Comparison of ENCODE assay signal across 8 cellular contexts in genomic region chr15:90400005-90400758, GRCh38. TPM values are rescaled to one million over a fixed set of nuclear protein-coding genes. Genes with fewer than 3 reads are reported as not detected.
DNase-seq lines count a peak whose midpoint lies in the region; ATAC-seq, FAIRE-seq and TF ChIP-seq lines count a peak whose summit lies in the region.

No MANE protein-coding gene starts in this region.

- in situ Hi-C loops in HepG2 (cut with HindIII; ENCODE audit: extremely low pct_ligation_motif_present, low pct_unique_long_range_greater_than_20kb), result no loop called here

- H3K4me1 ChIP-seq in HepG2 (ENCODE audit: insufficient read depth, low read length) (peaks cover 36% of the 10 kb centered on the region), urinary bladder (ENCODE audit: insufficient read depth) (peaks cover 2% of the 10 kb centered on the region)

- intact Hi-C loops in activated T-helper 1 cell treated with anti-CD3 and anti-CD28 coated beads, Interleukin-12 subunit alpha, Interleukin-12 subunit beta, Interleukin-2, Interleukin-4 antibody, amounts not matched to agents 30 ng/mL and 10 ng/mL and 1 ng/mL, durations not matched to agents 14 hours and 24 hours and 36 hours (cut with micrococcal nuclease), result loop anchor here (1.0 to 10.0 kb wide), 4 partner anchors 8 to 365 kb away; partner anchors contain the start of genes IQGAP1 and ZNF774
- intact Hi-C loops in HepG2 (cut with micrococcal nuclease; ENCODE audit: unreplicated experiment), result no loop called here

- no peaks in the 10 kb centered on the region for H3K9me3 Mint-ChIP-seq in stimulated activated naive CD8-positive, alpha-beta T cell treated with anti-CD3 and anti-CD28 coated beads, Interleukin-15, Interleukin-2, amounts not matched to agents 100 ng/mL and 50 ng/mL, for 24 hours
- H3K9me3 Mint-ChIP-seq in activated T-helper 1 cell treated with anti-CD3 and anti-CD28 coated beads, Interleukin-12 subunit alpha, Interleukin-12 subunit beta, Interleukin-2, Interleukin-4 antibody, amounts not matched to agents 30 ng/mL and 10 ng/mL and 1 ng/mL, durations not matched to agents 14 hours and 24 hours and 36 hours, result no peaks in the 10 kb centered on the region

- WGBS in HepG2 (ENCODE audit: low lambda C conversion rate), result 68% methylated on average over 7 of the region's 7 CpGs
- 47% methylated on average over 7 of the region's 7 CpGs for WGBS in urinary bladder

- H3K4me2 ChIP-seq in HepG2 (ENCODE audit: low read depth, low read length), result peak overlapping the region; percentile 65

- peaks cover 30% of the 10 kb centered on the region for H3K36me3 Mint-ChIP-seq in stimulated activated naive CD8-positive, alpha-beta T cell treated with anti-CD3 and anti-CD28 coated beads, Interleukin-15, Interleukin-2, amounts not matched to agents 100 ng/mL and 50 ng/mL, for 24 hours (ENCODE audit: low read depth)
- H3K36me3 Mint-ChIP-seq in activated T-helper 1 cell treated with anti-CD3 and anti-CD28 coated beads, Interleukin-12 subunit alpha, Interleukin-12 subunit beta, Interleukin-2, Interleukin-4 antibody, amounts not matched to agents 30 ng/mL and 10 ng/mL and 1 ng/mL, durations not matched to agents 14 hours and 24 hours and 36 hours (ENCODE audit: low read depth), result peaks cover 17% of the 10 kb centered on the region

- ATAC-seq in stimulated activated naive CD8-positive, alpha-beta T cell treated with anti-CD3 and anti-CD28 coated beads, Interleukin-15, Interleukin-2, amounts not matched to agents 100 U/mL and 50 U/mL, for 24 hours, result no peak
- ATAC-seq in HepG2 (peak; percentile 78), HG03039 (IDR thresholded peaks at IDR 0.05; ENCODE audit: unreplicated experiment) (no peak), HG02852 (IDR thresholded peaks at IDR 0.05; ENCODE audit: unreplicated experiment) (no peak)

- H3K79me2 ChIP-seq in HepG2 (ENCODE audit: insufficient read depth, low read length), result peaks cover 48% of the 10 kb centered on the region

- CTCF ChIA-PET in HepG2 (lab: Yijun Ruan, JAX; ENCODE audit: low intra/inter-chr PET ratio, low total read pairs), result no interaction called here

- H3K9me3 ChIP-seq in HepG2 (ENCODE audit: low read length), result no peaks in the 10 kb centered on the region

- POLR2A ChIA-PET in HepG2 (lab: Yijun Ruan, JAX), result interaction anchor here (2.5 kb wide), 1 partner anchor 12 kb away, joined by 17 read pairs; the partner anchor contains the start of gene IQGAP1

- H4K20me1 ChIP-seq in HepG2 (ENCODE audit: insufficient read depth, low read length), result no peaks in the 10 kb centered on the region

- H3K27ac ChIP-seq in HepG2 (ENCODE audit: extremely low read length, insufficient read depth, low read length), result peak overlapping the region; percentile 88
- H3K27ac ChIP-seq in urinary bladder (ENCODE audit: low read depth), result peak overlapping the region; percentile 93

- no peaks in the 10 kb centered on the region for H3K27me3 ChIP-seq in HepG2 (ENCODE audit: control insufficient read depth in 1 of 2, insufficient read depth in 2 of 2, low read length in 2 of 2)

- H3K36me3 ChIP-seq in HepG2 (replicated peaks in 1 of 2; ENCODE audit: control insufficient read depth in 1 of 2, insufficient read depth in 2 of 2, low read length in 2 of 2) (no peaks in the 10 kb centered on the region), urinary bladder (ENCODE audit: insufficient read depth) (no peaks in the 10 kb centered on the region)

- H3K4me3 ChIP-seq in HepG2 (replicated peaks in 1 of 3; ENCODE audit: insufficient read depth in 1 of 3, low read depth in 2 of 3, low read length in 3 of 3) (peak overlapping the region in 2 of 3 experiments; percentile 16 to 34; a peak in 2 of 6 replicates), urinary bladder (ENCODE audit: low read depth, low read length) (peak overlapping the region; percentile 1)

- H3K27me3 Mint-ChIP-seq in stimulated activated naive CD8-positive, alpha-beta T cell treated with anti-CD3 and anti-CD28 coated beads, Interleukin-15, Interleukin-2, amounts not matched to agents 100 ng/mL and 50 ng/mL, for 24 hours, result no peaks in the 10 kb centered on the region
- H3K27me3 Mint-ChIP-seq in activated T-helper 1 cell treated with anti-CD3 and anti-CD28 coated beads, Interleukin-12 subunit alpha, Interleukin-12 subunit beta, Interleukin-2, Interleukin-4 antibody, amounts not matched to agents 30 ng/mL and 10 ng/mL and 1 ng/mL, durations not matched to agents 14 hours and 24 hours and 36 hours (ENCODE audit: insufficient read depth), result no peaks in the 10 kb centered on the region

- TF ChIP-seq RAD21 in HepG2 (CRISPR knock-in tag; IDR thresholded peaks at IDR 0.05), result no peak

- BruUV-seq in HepG2 (replicated peaks; lab: Mats Ljungman, UMichigan), result no TSS peak

- peak overlapping the region; percentile 78 for H3K4me3 Mint-ChIP-seq in stimulated activated naive CD8-positive, alpha-beta T cell treated with anti-CD3 and anti-CD28 coated beads, Interleukin-15, Interleukin-2, amounts not matched to agents 100 ng/mL and 50 ng/mL, for 24 hours
- peak overlapping the region; percentile 51 for H3K4me3 Mint-ChIP-seq in activated T-helper 1 cell treated with anti-CD3 and anti-CD28 coated beads, Interleukin-12 subunit alpha, Interleukin-12 subunit beta, Interleukin-2, Interleukin-4 antibody, amounts not matched to agents 30 ng/mL and 10 ng/mL and 1 ng/mL, durations not matched to agents 14 hours and 24 hours and 36 hours

- no peak for TF ChIP-seq POLR2A in HepG2 (IDR thresholded peaks at IDR 0.05; ENCODE audit: insufficient read depth in 1 of 2, low read depth in 2 of 2, low read length in 2 of 2)

- peak overlapping the region; percentile 70 for H3K9ac ChIP-seq in HepG2 (ENCODE audit: insufficient read depth, low read depth, low read length)

- peaks cover 78% of the 10 kb centered on the region for H3K4me1 Mint-ChIP-seq in stimulated activated naive CD8-positive, alpha-beta T cell treated with anti-CD3 and anti-CD28 coated beads, Interleukin-15, Interleukin-2, amounts not matched to agents 100 ng/mL and 50 ng/mL, for 24 hours (ENCODE audit: low read depth)
- H3K4me1 Mint-ChIP-seq in activated T-helper 1 cell treated with anti-CD3 and anti-CD28 coated beads, Interleukin-12 subunit alpha, Interleukin-12 subunit beta, Interleukin-2, Interleukin-4 antibody, amounts not matched to agents 30 ng/mL and 10 ng/mL and 1 ng/mL, durations not matched to agents 14 hours and 24 hours and 36 hours (ENCODE audit: low read depth), result peaks cover 60% of the 10 kb centered on the region

- TF ChIP-seq CTCF in HepG2 (CRISPR knock-in tag; IDR thresholded peaks at IDR 0.05), result no peak

- peak overlapping the region; percentile 98 for H3K27ac Mint-ChIP-seq in stimulated activated naive CD8-positive, alpha-beta T cell treated with anti-CD3 and anti-CD28 coated beads, Interleukin-15, Interleukin-2, amounts not matched to agents 100 ng/mL and 50 ng/mL, for 24 hours
- H3K27ac Mint-ChIP-seq in activated T-helper 1 cell treated with anti-CD3 and anti-CD28 coated beads, Interleukin-12 subunit alpha, Interleukin-12 subunit beta, Interleukin-2, Interleukin-4 antibody, amounts not matched to agents 30 ng/mL and 10 ng/mL and 1 ng/mL, durations not matched to agents 14 hours and 24 hours and 36 hours, result peak overlapping the region; percentile 94

- H2AFZ ChIP-seq in HepG2 (ENCODE audit: low read length), result no peak overlapping the region

- TF ChIP-seq EP300 in HepG2 (IDR thresholded peaks at IDR 0.05; ENCODE audit: low read depth in 2 of 2, low read length in 2 of 2), result no peak
- no peak for TF ChIP-seq EP300 in HepG2 (CRISPR knock-in tag; IDR thresholded peaks at IDR 0.05; ENCODE audit: borderline replicate concordance)

- FAIRE-seq in HepG2 (lab: Jason Lieb, UNC), result no peak

- no peak for DNase-seq in stimulated activated naive CD8-positive, alpha-beta T cell treated with anti-CD3 and anti-CD28 coated beads, Interleukin-15, Interleukin-2, amounts not matched to agents 100 U/mL and 50 U/mL, for 24 hours
- DNase-seq in activated T-helper 1 cell treated with anti-CD3 and anti-CD28 coated beads, Interleukin-12 subunit alpha, Interleukin-12 subunit beta, Interleukin-2, Interleukin-4 antibody, amounts not matched to agents 30 ng/mL and 10 ng/mL and 1 ng/mL, durations not matched to agents 14 hours and 24 hours and 36 hours (ENCODE audit: low spot score), result no peak
- DNase-seq in HepG2 (ENCODE audit: low spot score), result peak; percentile 28
- DNase-seq in GM19240 (ENCODE audit: insufficient read length, low spot score), result no peak

RNA-seq across cellular contexts. Expression of gene IQGAP1, which starts 12.1 kb away (rescaled TPM):
- total RNA-seq in activated T-helper 1 cell treated with anti-CD3 and anti-CD28 coated beads, Interleukin-12 subunit alpha, Interleukin-12 subunit beta, Interleukin-2, Interleukin-4 antibody, amounts not matched to agents 30 ng/mL and 10 ng/mL and 1 ng/mL, durations not matched to agents 14 hours and 24 hours and 36 hours, result 144 and 149 TPM in 2 replicates
- total RNA-seq in HepG2 (2016; rRNA removed; fragmentation: Illumina TruSeq; extraction: Trizol) (25.9 and 37.9 TPM in 2 replicates), urinary bladder (257 TPM)
- total RNA-seq in HepG2 (2016; cell fraction: cytosol; rRNA removed; fragmentation: Illumina TruSeq; extraction: Trizol; ENCODE audit: low read depth), result 7.0 and 10.3 TPM in 2 replicates
- 24.2 and 39.8 TPM in 2 replicates for total RNA-seq in HepG2 (2016; cell fraction: insoluble cytoplasmic fraction; rRNA removed; fragmentation: Illumina TruSeq; extraction: Trizol)
- total RNA-seq in HepG2 (2016; cell fraction: membrane; rRNA removed; fragmentation: Illumina TruSeq; extraction: Trizol), result 4.9 and 6.0 TPM in 2 replicates
- 45.8 and 61.3 TPM in 2 replicates for total RNA-seq in HepG2 (2016; cell fraction: nucleus; rRNA removed; fragmentation: Illumina TruSeq; extraction: Trizol)
- polyA plus RNA-seq in HepG2 (2011; rRNA removed) (22.5 and 29.5 TPM in 2 replicates), urinary bladder (147 TPM)
- 6.9 and 8.8 TPM in 2 replicates for polyA plus RNA-seq in HepG2 (2011; cell fraction: cytosol; rRNA removed)
- 43.0 and 44.1 TPM in 2 replicates for polyA plus RNA-seq in HepG2 (2011; cell fraction: nucleus; rRNA removed)
- 19.9 and 21.7 TPM in 2 replicates for polyA plus RNA-seq in HepG2 (2012)
- 0.76 and 1.4 TPM in 2 replicates for polyA plus RNA-seq in HepG2 (2016; cell fraction: cytosol; fragmentation: Illumina TruSeq; extraction: Trizol; ENCODE audit: low read depth)
- 26.8 and 29.0 TPM in 2 replicates for polyA plus RNA-seq in HepG2 (2016; cell fraction: insoluble cytoplasmic fraction; fragmentation: Illumina TruSeq; extraction: Trizol; ENCODE audit: low read depth)
- polyA plus RNA-seq in HepG2 (2016; cell fraction: membrane; fragmentation: Illumina TruSeq; extraction: Trizol; ENCODE audit: low read depth), result 2.5 and 4.1 TPM in 2 replicates
- 58.6 and 63.1 TPM in 2 replicates for polyA plus RNA-seq in HepG2 (2016; cell fraction: nucleus; fragmentation: Illumina TruSeq; extraction: Trizol; ENCODE audit: insufficient read depth, low read depth)
- polyA minus RNA-seq in HepG2 (2011; rRNA and poly(A)+ RNA removed; ENCODE audit: low replicate concordance), result 43.9 and 274 TPM in 2 replicates
- polyA minus RNA-seq in HepG2 (2011; cell fraction: cytosol; rRNA and poly(A)+ RNA removed), result 20.6 and 26.9 TPM in 2 replicates
- polyA minus RNA-seq in HepG2 (2011; cell fraction: nucleus; rRNA and poly(A)+ RNA removed), result 216 and 230 TPM in 2 replicates

RNA-seq across cellular contexts. Expression of gene ZNF774, which starts 48.1 kb away (rescaled TPM):
- total RNA-seq in activated T-helper 1 cell treated with anti-CD3 and anti-CD28 coated beads, Interleukin-12 subunit alpha, Interleukin-12 subunit beta, Interleukin-2, Interleukin-4 antibody, amounts not matched to agents 30 ng/mL and 10 ng/mL and 1 ng/mL, durations not matched to agents 14 hours and 24 hours and 36 hours, result 1.6 and 2.1 TPM in 2 replicates
- total RNA-seq in HepG2 (2016; rRNA removed; fragmentation: Illumina TruSeq; extraction: Trizol) (0.98 and 1.4 TPM in 2 replicates), urinary bladder (3.3 TPM)
- 0.09 and 1.2 TPM in 2 replicates for total RNA-seq in HepG2 (2016; cell fraction: cytosol; rRNA removed; fragmentation: Illumina TruSeq; extraction: Trizol; ENCODE audit: low read depth)
- 0.89 and 1.7 TPM in 2 replicates for total RNA-seq in HepG2 (2016; cell fraction: insoluble cytoplasmic fraction; rRNA removed; fragmentation: Illumina TruSeq; extraction: Trizol)
- total RNA-seq in HepG2 (2016; cell fraction: membrane; rRNA removed; fragmentation: Illumina TruSeq; extraction: Trizol), result 0.69 and 1.3 TPM in 2 replicates
- 0.78 and 1.6 TPM in 2 replicates for total RNA-seq in HepG2 (2016; cell fraction: nucleus; rRNA removed; fragmentation: Illumina TruSeq; extraction: Trizol)
- polyA plus RNA-seq in HepG2 (2011; rRNA removed) (0.59 and 0.61 TPM in 2 replicates), urinary bladder (1.1 TPM)
- 0.31 and 0.60 TPM in 2 replicates for polyA plus RNA-seq in HepG2 (2011; cell fraction: cytosol; rRNA removed)
- polyA plus RNA-seq in HepG2 (2011; cell fraction: nucleus; rRNA removed), result 0.40 and 0.78 TPM in 2 replicates
- 0.52 and 0.92 TPM in 2 replicates for polyA plus RNA-seq in HepG2 (2012)
- 1.0 and 1.1 TPM in 2 replicates for polyA plus RNA-seq in HepG2 (2016; cell fraction: cytosol; fragmentation: Illumina TruSeq; extraction: Trizol; ENCODE audit: low read depth)
- polyA plus RNA-seq in HepG2 (2016; cell fraction: insoluble cytoplasmic fraction; fragmentation: Illumina TruSeq; extraction: Trizol; ENCODE audit: low read depth), result 0.79 and 1.3 TPM in 2 replicates
- polyA plus RNA-seq in HepG2 (2016; cell fraction: membrane; fragmentation: Illumina TruSeq; extraction: Trizol; ENCODE audit: low read depth), result 0.52 and 0.56 TPM in 2 replicates
- polyA plus RNA-seq in HepG2 (2016; cell fraction: nucleus; fragmentation: Illumina TruSeq; extraction: Trizol; ENCODE audit: insufficient read depth, low read depth), result 1.7 and 3.0 TPM in 2 replicates
- polyA minus RNA-seq in HepG2 (2011; rRNA and poly(A)+ RNA removed; ENCODE audit: low replicate concordance), result 0.54 and 2.1 TPM in 2 replicates
- polyA minus RNA-seq in HepG2 (2011; cell fraction: cytosol; rRNA and poly(A)+ RNA removed), result 0.18 and 0.59 TPM in 2 replicates
- polyA minus RNA-seq in HepG2 (2011; cell fraction: nucleus; rRNA and poly(A)+ RNA removed), result 1.9 and 5.0 TPM in 2 replicates
